In genomic region chr2:54560146-54560881, GRCh38 we compare ENCODE assay signal across 8 cellular contexts.
DNase-seq lines count a peak whose midpoint lies in the region; ATAC-seq and TF ChIP-seq lines count a peak whose summit lies in the region.

No MANE protein-coding gene starts in this region.

- H3K4me1 ChIP-seq in right lobe of liver: peaks cover 0 to 50% (median 27%) of the 10 kb centered on the region in 4 donors
- peaks cover 36 to 62% of the 10 kb centered on the region in 2 donors for H3K4me1 ChIP-seq in thyroid gland

- H3K4me3 ChIP-seq in choroid plexus epithelial cell (ENCODE audit: low read depth, low read length) (peak overlapping the region; percentile 70), right lobe of liver (peak overlapping the region; percentile 68 to 71 (median 68)), thyroid gland (replicated peaks in 1 of 3) (peak overlapping the region in 2 of 3 donors; percentile 15 to 47)

- H3K27ac ChIP-seq in right lobe of liver: peak overlapping the region; percentile 94 to 99 (median 95)
- H3K27ac ChIP-seq in thyroid gland: peak overlapping the region; percentile 78 to 96 (median 95)

- WGBS in right lobe of liver (ENCODE audit: insufficient coverage, low coverage, low lambda C conversion rate, missing lambda C conversion rate): 0% methylated on average over 15 of the region's 19 CpGs
- WGBS in thyroid gland, 2 donors: 13 to 31% methylated on average over 19 of the region's 19 CpGs

- H3K9me3 ChIP-seq in right lobe of liver (no peaks in the 10 kb centered on the region), thyroid gland (no peaks in the 10 kb centered on the region)

- peak; percentile 47 for ATAC-seq in GM19035 (IDR thresholded peaks at IDR 0.05; ENCODE audit: unreplicated experiment)
- ATAC-seq in HG03108 (IDR thresholded peaks at IDR 0.05; ENCODE audit: unreplicated experiment): peak; percentile 34
- ATAC-seq in right lobe of liver: peak; percentile 10 to 29 (median 20)

- peak; percentile 43; the same call in 1 of the 2 replicates for TF ChIP-seq POLR2A in Raji (IDR thresholded peaks at IDR 0.05; ENCODE audit: insufficient read depth, low read depth, low read length)
- peak; percentile 44 for TF ChIP-seq POLR2A in right lobe of liver (IDR thresholded peaks at IDR 0.05)
- no peak for TF ChIP-seq POLR2A in thyroid gland (IDR thresholded peaks at IDR 0.05)

- no peaks in the 10 kb centered on the region for H3K27me3 ChIP-seq in right lobe of liver
- no peaks in the 10 kb centered on the region for H3K27me3 ChIP-seq in thyroid gland

- intact Hi-C loops in right lobe of liver (cut with DNase I) (no loop called here), thyroid gland (cut with DNase I) (no loop called here)

- H3K36me3 ChIP-seq in right lobe of liver: no peaks in the 10 kb centered on the region
- H3K36me3 ChIP-seq in thyroid gland: no peaks in the 10 kb centered on the region

- TF ChIP-seq CTCF in choroid plexus epithelial cell (conservative IDR thresholded peaks at IDR 0.05; ENCODE audit: low read depth, low read length) (no peak), right lobe of liver (IDR thresholded peaks at IDR 0.05) (peak in 1 of 4 donors; percentile 21), thyroid gland (IDR thresholded peaks at IDR 0.05) (no peak)

- DNase-seq in COLO668 (lab: John Stamatoyannopoulos, UW; ENCODE audit: unreplicated experiment) (peak; percentile 38), choroid plexus epithelial cell (ENCODE audit: low read depth) (peak; percentile 79), right lobe of liver (peak; percentile 43 to 69 (median 66)), thyroid gland (peak in 1 of 2 donors; percentile 29), NCI-H2227 (lab: John Stamatoyannopoulos, UW; ENCODE audit: unreplicated experiment) (no peak)

Comparison
In these comparisons a context has a peak if more than half of its experiments do, and no peak if none do; other contexts are left out.
1. POLR2A ChIP-seq: peak in Raji (single experiment) and right lobe of liver (single experiment); none in thyroid gland (0 of 2).
2. Peak in every context shown above with its lines, with median percentiles within 50 percentile points of each other: ATAC-seq and H3K4me3 ChIP-seq.